Comparison of ENCODE assay signal across 7 cellular contexts in genomic region chr3:172816281-172816680, GRCh38.
"Had no signal": no experiment of that assay in that cellular context is flagged by ENCODE, and none has a peak within 500 bp of the region (broad histone marks: within the 10 kb centered on the region; RNA-seq: fewer than 3 reads in every experiment).

No MANE protein-coding gene starts in this region.

- H2AFZ ChIP-seq: GM23248 had no signal

- H3K9me3 Mint-ChIP-seq: HFFc6 had no signal

- H3K9me3 ChIP-seq: HAP-1 had no signal

- H3K4me3 Mint-ChIP-seq: HFFc6 had no signal

- ATAC-seq: HCT116 had no signal

- H3K9ac ChIP-seq: GM23248 had no signal

- H3K27ac ChIP-seq: GM23248, HL-60 had no signal

- DNase-seq: GOT3, H7, HFFc6 had no signal

- H3K4me3 ChIP-seq: GM23248, HAP-1 had no signal

- H3K4me1 ChIP-seq: HAP-1 had no signal
